ENCODE assay signal across 10 cellular contexts in genomic region chr18:49399003-49399402, GRCh38.
DNase-seq lines count a peak whose midpoint lies in the region; ATAC-seq lines count a peak whose summit lies in the region.
"Had no signal": no experiment of that assay in that cellular context is flagged by ENCODE, and none has a peak within 500 bp of the region (broad histone marks: within the 10 kb centered on the region; RNA-seq: fewer than 3 reads in every experiment).

No MANE protein-coding gene starts in this region.

- H3K4me1 Mint-ChIP-seq in IgD-negative memory B cell: peaks cover 25 to 43% (median 28%) of the 10 kb centered on the region in 3 donors

- H3K27ac ChIP-seq in epithelial cell of prostate (peak overlapping the region; percentile 34), SJCRH30 (no peak overlapping the region)
- H3K27ac ChIP-seq: thoracic aorta, VCaP had no signal

- peaks cover 0 to 7% (median 0%) of the 10 kb centered on the region in 3 donors for H3K9me3 Mint-ChIP-seq in IgD-negative memory B cell

- H3K27ac Mint-ChIP-seq in IgD-negative memory B cell: peak overlapping the region in 2 of 3 donors; percentile 2 to 35

- ATAC-seq in GM19035 (IDR thresholded peaks at IDR 0.05; ENCODE audit: unreplicated experiment): peak; percentile 53

- H3K4me1 ChIP-seq in SJCRH30: no peaks in the 10 kb centered on the region

- no peaks in the 10 kb centered on the region for H3K27me3 ChIP-seq in SJCRH30

- peaks cover 2% of the 10 kb centered on the region for H3K36me3 Mint-ChIP-seq in IgD-negative memory B cell

- H3K27me3 Mint-ChIP-seq in IgD-negative memory B cell: no peaks in the 10 kb centered on the region

- no peaks in the 10 kb centered on the region for H3K9me3 ChIP-seq in SJCRH30 (replicated peaks)
- H3K9me3 ChIP-seq: thoracic aorta had no signal

- H3K4me3 Mint-ChIP-seq in IgD-negative memory B cell: no peak overlapping the region

- H3K4me3 ChIP-seq in SJCRH30: no peak overlapping the region
- H3K4me3 ChIP-seq: thoracic aorta had no signal

- DNase-seq in AG08395 (ENCODE audit: low spot score) (peak; percentile 21), epithelial cell of prostate (ENCODE audit: low read depth, low spot score) (peak; percentile 1), SJCRH30 (no peak), NCI-H2227 (lab: John Stamatoyannopoulos, UW; ENCODE audit: unreplicated experiment) (no peak), NCI-H526 treated with DMSO at 0.1 percent for 48 hours (lab: John Stamatoyannopoulos, UW) (no peak)
- DNase-seq in activated effector memory CD4-positive, alpha-beta T cell treated with Interleukin-2 at 50 U/mL for 16 hours: no peak

- no peaks in the 10 kb centered on the region for H3K36me3 ChIP-seq in SJCRH30
- H3K36me3 ChIP-seq: thoracic aorta had no signal

Comparison
In these comparisons a context has a peak if more than half of its experiments do, and no peak if none do; other contexts are left out.
1. DNase-seq: peak in AG08395 (single experiment) and epithelial cell of prostate (single experiment); none in SJCRH30 (0 of 2), NCI-H2227 (single experiment), activated effector memory CD4-positive, alpha-beta T cell treated with Interleukin-2 at 50 U/mL for 16 hours (single experiment) and NCI-H526 treated with DMSO at 0.1 percent for 48 hours (single experiment).